ENCODE assay signal across 1 cellular context in genomic region chr2:43368483-43369385, GRCh38.
A peak's percentile ranks its signal among the peaks of the same experiment; 100 is the strongest.
TF ChIP-seq lines count a peak whose summit lies in the region.

No MANE protein-coding gene starts in this region.

TF ChIP-seq in HepG2, 621 proteins besides CTCF, POLR2A, EP300 and RAD21 (continued from another document):
- TF ChIP-seq, protein P1, sequence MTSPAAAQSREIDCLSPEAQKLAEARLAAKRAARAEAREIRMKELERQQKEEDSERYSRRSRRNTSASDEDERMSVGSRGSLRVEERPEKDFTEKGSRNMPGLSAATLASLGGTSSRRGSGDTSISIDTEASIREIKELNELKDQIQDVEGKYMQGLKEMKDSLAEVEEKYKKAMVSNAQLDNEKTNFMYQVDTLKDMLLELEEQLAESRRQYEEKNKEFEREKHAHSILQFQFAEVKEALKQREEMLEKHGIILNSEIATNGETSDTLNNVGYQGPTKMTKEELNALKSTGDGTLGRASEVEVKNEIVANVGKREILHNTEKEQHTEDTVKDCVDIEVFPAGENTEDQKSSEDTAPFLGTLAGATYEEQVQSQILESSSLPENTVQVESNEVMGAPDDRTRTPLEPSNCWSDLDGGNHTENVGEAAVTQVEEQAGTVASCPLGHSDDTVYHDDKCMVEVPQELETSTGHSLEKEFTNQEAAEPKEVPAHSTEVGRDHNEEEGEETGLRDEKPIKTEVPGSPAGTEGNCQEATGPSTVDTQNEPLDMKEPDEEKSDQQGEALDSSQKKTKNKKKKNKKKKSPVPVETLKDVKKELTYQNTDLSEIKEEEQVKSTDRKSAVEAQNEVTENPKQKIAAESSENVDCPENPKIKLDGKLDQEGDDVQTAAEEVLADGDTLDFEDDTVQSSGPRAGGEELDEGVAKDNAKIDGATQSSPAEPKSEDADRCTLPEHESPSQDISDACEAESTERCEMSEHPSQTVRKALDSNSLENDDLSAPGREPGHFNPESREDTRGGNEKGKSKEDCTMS (CRISPR knock-in tag; conservative IDR thresholded peaks at IDR 0.05), result no peak
- TF ChIP-seq ZNF432 (CRISPR knock-in tag; IDR thresholded peaks at IDR 0.05; ENCODE audit: borderline replicate concordance), result no peak
- TF ChIP-seq ZMYM4 (CRISPR knock-in tag; IDR thresholded peaks at IDR 0.05), result 0 out of 2 replicates have a peak, but pooled peaks have one; percentile 14
